In genomic region chr2:161977926-161978325, GRCh38 we compare ENCODE assay signal across 7 cellular contexts.
DNase-seq lines count a peak whose midpoint lies in the region; ATAC-seq, FAIRE-seq and TF ChIP-seq lines count a peak whose summit lies in the region.
"Not testable (repeated sequence)": the region's sequence is repeated elsewhere in the genome, so short reads cannot be mapped to it uniquely, and the experiment has no call there.

No MANE protein-coding gene starts in this region.

- not testable (repeated sequence) for H3K36me3 ChIP-seq in DND-41 (ENCODE audit: insufficient read depth, low read length); KOPT-K1 (ENCODE audit: insufficient read depth, low read length); astrocyte (ENCODE audit: insufficient read depth, low read length)

- H3K9me3 Mint-ChIP-seq in activated CD4-positive, alpha-beta memory T cell treated with anti-CD3 and anti-CD28 coated beads, Interleukin-2, amount 10 ng/mL, durations not matched to agents 7 days and 5 days: peaks cover 13% of the 10 kb centered on the region
- not testable (repeated sequence) for H3K9me3 Mint-ChIP-seq in astrocyte (ENCODE audit: unreplicated experiment)

- H3K27me3 Mint-ChIP-seq in activated CD4-positive, alpha-beta memory T cell treated with anti-CD3 and anti-CD28 coated beads, Interleukin-2, amount 10 ng/mL, durations not matched to agents 7 days and 5 days; astrocyte (ENCODE audit: low read depth, unreplicated experiment): not testable (repeated sequence)

- H3K27me3 ChIP-seq in DND-41 (ENCODE audit: insufficient read depth, low read length, poor library complexity); astrocyte (ENCODE audit: insufficient read depth, low read length): not testable (repeated sequence)

- H3K4me3 ChIP-seq in DND-41 (ENCODE audit: low read depth in 1 of 2, low read length in 2 of 2); astrocyte (ENCODE audit: insufficient read depth, low read depth, low read length): not testable (repeated sequence)

- H3K79me2 ChIP-seq in DND-41 (ENCODE audit: insufficient read depth, low read length); astrocyte (ENCODE audit: insufficient read depth, low read length): not testable (repeated sequence)

- ATAC-seq in DND-41 (ENCODE audit: insufficient read depth, low read depth): not testable (repeated sequence)

- H3K9me3 ChIP-seq in DND-41 (ENCODE audit: insufficient read depth, low read length, severe bottlenecking); KOPT-K1 (ENCODE audit: insufficient read depth, low read length, poor library complexity, severe bottlenecking); astrocyte (ENCODE audit: insufficient read depth, low read depth, low read length): not testable (repeated sequence)

- H3K27ac ChIP-seq in DND-41 (ENCODE audit: low read length): peak overlapping the region; percentile 80
- H3K27ac ChIP-seq in KOPT-K1 (ENCODE audit: low read depth, low read length, poor library complexity, severe bottlenecking): peak overlapping the region; percentile 98
- not testable (repeated sequence) for H3K27ac ChIP-seq in astrocyte (ENCODE audit: low read depth, low read length)

- peak overlapping the region; percentile 19 for H3K4me3 Mint-ChIP-seq in activated CD4-positive, alpha-beta memory T cell treated with anti-CD3 and anti-CD28 coated beads, Interleukin-2, amount 10 ng/mL, durations not matched to agents 7 days and 5 days
- H3K4me3 Mint-ChIP-seq in astrocyte (ENCODE audit: unreplicated experiment): not testable (repeated sequence)

- H4K20me1 ChIP-seq in DND-41 (ENCODE audit: insufficient read depth, low read length); astrocyte (ENCODE audit: insufficient read depth, low read length): not testable (repeated sequence)

- not testable (repeated sequence) for H3K4me2 ChIP-seq in DND-41 (ENCODE audit: insufficient read depth, low read length); astrocyte (ENCODE audit: low read length)

- not testable (repeated sequence) for TF ChIP-seq POLR2A in H54 (IDR thresholded peaks at IDR 0.05; ENCODE audit: low read depth, low read length)

- H3K36me3 Mint-ChIP-seq in activated CD4-positive, alpha-beta memory T cell treated with anti-CD3 and anti-CD28 coated beads, Interleukin-2, amount 10 ng/mL, durations not matched to agents 7 days and 5 days (ENCODE audit: low read depth): peaks cover 41% of the 10 kb centered on the region
- not testable (repeated sequence) for H3K36me3 Mint-ChIP-seq in astrocyte (ENCODE audit: low read depth, unreplicated experiment)

- peaks cover 70% of the 10 kb centered on the region for H3K4me1 Mint-ChIP-seq in activated CD4-positive, alpha-beta memory T cell treated with anti-CD3 and anti-CD28 coated beads, Interleukin-2, amount 10 ng/mL, durations not matched to agents 7 days and 5 days
- not testable (repeated sequence) for H3K4me1 Mint-ChIP-seq in astrocyte (ENCODE audit: low read depth, unreplicated experiment)

- CTCF ChIA-PET in activated CD4-positive, alpha-beta memory T cell treated with anti-CD3 and anti-CD28 coated beads, Interleukin-2, amount 10 ng/mL, durations not matched to agents 7 days and 5 days (lab: Charles Lee): interaction anchor here (1.0 kb wide), 1 partner anchor 147 kb away, joined by 3 read pairs; no protein-coding TSS in a partner anchor

- peak overlapping the region; percentile 46 for H3K27ac Mint-ChIP-seq in activated CD4-positive, alpha-beta memory T cell treated with anti-CD3 and anti-CD28 coated beads, Interleukin-2, amount 10 ng/mL, durations not matched to agents 7 days and 5 days
- H3K27ac Mint-ChIP-seq in astrocyte (ENCODE audit: unreplicated experiment): peak overlapping the region; percentile 13

- peak; percentile 48 for FAIRE-seq in H54 (lab: Jason Lieb, UNC)
- not testable (repeated sequence) for FAIRE-seq in astrocyte (lab: Jason Lieb, UNC)

- POLR2A ChIA-PET in activated CD4-positive, alpha-beta memory T cell treated with anti-CD3 and anti-CD28 coated beads, Interleukin-2, amount 10 ng/mL, durations not matched to agents 7 days and 5 days (lab: Charles Lee): interaction anchor here (0.9 to 7.4 kb wide), 4 partner anchors 15 to 34 kb away, joined by 3 to 45 read pairs (median 21); no protein-coding TSS in a partner anchor

- peak overlapping the region; percentile 30; the same call in 1 of the 2 replicates for H2AFZ ChIP-seq in DND-41 (ENCODE audit: low read depth, low read length)
- not testable (repeated sequence) for H2AFZ ChIP-seq in astrocyte (ENCODE audit: low read depth, low read length)

- not testable (repeated sequence) for DNase-seq in DND-41; H54 (ENCODE audit: insufficient read length, low spot score); activated CD4-positive, alpha-beta memory T cell treated with anti-CD3 and anti-CD28 coated beads, Interleukin-2, amount 10 ng/mL, durations not matched to agents 7 days and 5 days; astrocyte (ENCODE audit: low read depth)
- peak; percentile 41 for DNase-seq in RPMI7951 (ENCODE audit: low read depth)
- peak; percentile 57 for DNase-seq in kidney tubule cell (ENCODE audit: low spot score)

- peaks cover 92% of the 10 kb centered on the region for H3K4me1 ChIP-seq in DND-41 (ENCODE audit: insufficient read depth, low read length)
- not testable (repeated sequence) for H3K4me1 ChIP-seq in astrocyte (ENCODE audit: insufficient read depth, low read length)

- H3K9ac ChIP-seq in DND-41 (ENCODE audit: low read depth, low read length); astrocyte (ENCODE audit: low read length): not testable (repeated sequence)

- not testable (repeated sequence) for TF ChIP-seq CTCF in DND-41 (IDR thresholded peaks at IDR 0.05; ENCODE audit: borderline replicate concordance, extremely low read depth, low read length, poor library complexity, severe bottlenecking); astrocyte (IDR thresholded peaks at IDR 0.05; ENCODE audit: insufficient read depth, low read depth, low read length)
